Comparison of ENCODE assay signal across 28 cellular contexts in the genomic region with DNA sequence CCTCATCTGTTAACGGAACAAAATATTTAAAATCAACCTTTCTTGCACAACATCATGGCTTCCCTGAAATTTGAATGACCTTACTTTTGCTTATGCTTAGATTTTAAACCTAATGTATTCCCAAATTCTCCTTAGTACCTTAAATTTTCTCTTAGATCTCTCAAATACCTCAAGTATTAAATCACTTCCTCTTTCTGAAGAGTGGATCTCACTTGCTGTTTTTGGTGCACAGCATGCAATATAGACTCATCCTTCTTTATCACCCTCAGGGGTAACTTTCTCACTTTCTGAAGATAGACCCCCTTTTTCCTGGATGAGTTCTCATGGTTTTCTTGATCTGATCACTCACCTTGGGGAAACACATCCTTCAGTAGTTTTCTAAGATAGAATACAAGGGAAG.
"Had no signal": no experiment of that assay in that cellular context is flagged by ENCODE, and none has a peak within 500 bp of the region (broad histone marks: within the 10 kb centered on the region; RNA-seq: fewer than 3 reads in every experiment).

No MANE protein-coding gene starts in this region.

- H3K27me3 Mint-ChIP-seq: naive thymus-derived CD4-positive, alpha-beta T cell; stimulated activated memory B cell treated with anti-CD40 and anti-IgM and Interleukin-4, amounts not matched to agents 10 μg/mL and 1 μg/mL and 100 μg/mL, for 72 hours; type B pancreatic cell had no signal

- H3K27ac Mint-ChIP-seq: naive thymus-derived CD4-positive, alpha-beta T cell; nephron; stimulated activated memory B cell treated with anti-CD40 and anti-IgM and Interleukin-4, amounts not matched to agents 10 μg/mL and 1 μg/mL and 100 μg/mL, for 72 hours; type B pancreatic cell had no signal

- H3K36me3 ChIP-seq: esophagus muscularis mucosa, gastroesophageal sphincter, heart right ventricle, left lung, prostate gland, right atrium auricular region, tibial artery had no signal

- ATAC-seq: foreskin keratinocyte; gastroesophageal sphincter; heart right ventricle; left cardiac atrium; left lung; naive thymus-derived CD4-positive, alpha-beta T cell; sciatic nerve; stimulated activated memory B cell treated with anti-CD40 and anti-IgM and Interleukin-4, amounts not matched to agents 10 μg/mL and 1 μg/mL and 100 μg/mL, for 72 hours; stimulated activated naive CD8-positive, alpha-beta T cell treated with anti-CD3 and anti-CD28 coated beads, Interleukin-15, Interleukin-2, amounts not matched to agents 100 U/mL and 50 U/mL, for 24 hours had no signal

- H3K27me3 ChIP-seq: esophagus muscularis mucosa, foreskin keratinocyte, gastroesophageal sphincter, heart right ventricle, left lung, right atrium auricular region, testis, tibial artery had no signal

- FAIRE-seq: endothelial cell of umbilical vein, islet of Langerhans had no signal

- H3K4me1 ChIP-seq: esophagus muscularis mucosa, foreskin keratinocyte, gastroesophageal sphincter, heart right ventricle, left lung, prostate gland, right atrium auricular region, testis, tibial artery had no signal

- H3K36me3 Mint-ChIP-seq: naive thymus-derived CD4-positive, alpha-beta T cell; stimulated activated memory B cell treated with anti-CD40 and anti-IgM and Interleukin-4, amounts not matched to agents 10 μg/mL and 1 μg/mL and 100 μg/mL, for 72 hours; type B pancreatic cell had no signal

- H3K9me3 Mint-ChIP-seq: nephron; stimulated activated memory B cell treated with anti-CD40 and anti-IgM and Interleukin-4, amounts not matched to agents 10 μg/mL and 1 μg/mL and 100 μg/mL, for 72 hours had no signal

- H3K4me1 Mint-ChIP-seq: naive thymus-derived CD4-positive, alpha-beta T cell; nephron; stimulated activated memory B cell treated with anti-CD40 and anti-IgM and Interleukin-4, amounts not matched to agents 10 μg/mL and 1 μg/mL and 100 μg/mL, for 72 hours had no signal

- H3K4me3 Mint-ChIP-seq: naive thymus-derived CD4-positive, alpha-beta T cell; nephron; stimulated activated memory B cell treated with anti-CD40 and anti-IgM and Interleukin-4, amounts not matched to agents 10 μg/mL and 1 μg/mL and 100 μg/mL, for 72 hours; type B pancreatic cell had no signal

- H3K4me3 ChIP-seq: coronary artery, esophagus muscularis mucosa, gastroesophageal sphincter, heart right ventricle, left lung, prostate gland, right atrium auricular region, testis, tibial artery had no signal

- H3K27ac ChIP-seq: coronary artery, esophagus muscularis mucosa, foreskin keratinocyte, gastroesophageal sphincter, heart right ventricle, left lung, prostate gland, right atrium auricular region, testis, tibial artery had no signal

- DNase-seq: dermis blood vessel endothelial cell; effector memory CD4-positive, alpha-beta T cell; foreskin keratinocyte; glutamatergic neuron; heart right ventricle; hippocampal formation; left cardiac atrium; left lung; mesenchymal stem cell; midbrain; naive thymus-derived CD4-positive, alpha-beta T cell; nucleus accumbens; stimulated activated CD4-positive, alpha-beta T cell treated with anti-CD3 and anti-CD28 coated beads, Interleukin-4, amount 100 ng/mL, for 4 hours; stimulated activated naive CD8-positive, alpha-beta T cell treated with anti-CD3 and anti-CD28 coated beads, Interleukin-15, Interleukin-2, amounts not matched to agents 100 U/mL and 50 U/mL, for 24 hours; substantia nigra; testis; tibial artery had no signal
